ENCODE assay signal across 19 cellular contexts in the genomic region with DNA sequence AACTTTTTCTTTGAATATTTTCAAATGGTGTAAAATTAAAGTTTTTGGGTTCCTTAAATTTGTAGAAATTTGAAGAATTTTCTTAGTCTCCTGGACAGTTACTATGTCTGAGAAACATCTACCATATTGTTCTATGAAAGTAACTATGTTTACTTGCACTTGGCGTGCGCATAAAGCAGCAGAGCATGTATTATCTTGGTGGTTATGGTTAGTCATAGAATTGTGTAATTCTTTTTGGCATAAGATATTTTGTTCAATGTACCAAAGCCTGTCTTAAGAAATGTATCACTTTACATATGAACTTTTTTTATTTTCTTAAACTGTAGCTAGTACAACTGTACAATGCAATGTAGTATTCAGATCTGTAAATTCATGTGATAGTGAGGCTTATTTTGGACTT. TPM values are rescaled to one million over a fixed set of nuclear protein-coding genes. Genes with fewer than 3 reads are reported as not detected.
A peak's percentile ranks its signal among the peaks of the same experiment; 100 is the strongest.
DNase-seq lines count a peak whose midpoint lies in the region; ATAC-seq and TF ChIP-seq lines count a peak whose summit lies in the region.
"Had no signal": no experiment of that assay in that cellular context is flagged by ENCODE, and none has a peak within 500 bp of the region (broad histone marks: within the 10 kb centered on the region; RNA-seq: fewer than 3 reads in every experiment).

No MANE protein-coding gene starts in this region.

- CTCF ChIA-PET in AG04449 (lab: Yijun Ruan, JAX) = no interaction called here

- no peak for TF ChIP-seq CTCF in AG04449 (IDR thresholded peaks at IDR 0.05; ENCODE audit: insufficient read depth, low read length, missing control alignments)

- DNase-seq in AG04449 (ENCODE audit: low read depth, low spot score) (peak; percentile 1), HT1080 (ENCODE audit: low read depth) (peak; percentile 27), brain pericyte (ENCODE audit: low read depth, low spot score) (peak; percentile 15), glomerular visceral epithelial cell (ENCODE audit: extremely low spot score) (peak; percentile 13), C1 segment of cervical spinal cord (lab: John Stamatoyannopoulos, UW) (no peak)
- no peak for DNase-seq in stimulated activated CD4-positive, alpha-beta T cell treated with anti-CD3 and anti-CD28 coated beads, Interleukin-4, amount 100 ng/mL, for 4 hours
- DNase-seq: activated CD4-positive, alpha-beta T cell treated with anti-CD3 and anti-CD28 coated beads for 48 hours; activated T-cell treated with anti-CD3 and anti-CD28 coated beads for 4 hours; KBM-7; mesendoderm; NCI-H2081 treated with DMSO at 0.1 percent for 48 hours; NCI-H82; occipital lobe had no signal

- H3K4me3 ChIP-seq in AG04449 (ENCODE audit: low read depth, low read length) = no peak overlapping the region
- H3K4me3 ChIP-seq: esophagus muscularis mucosa, smooth muscle cell, vagina had no signal

- ATAC-seq in GM21528 (IDR thresholded peaks at IDR 0.05; ENCODE audit: low FRiP score, unreplicated experiment) (no peak), GM21786 (IDR thresholded peaks at IDR 0.05; ENCODE audit: unreplicated experiment) (no peak)

- POLR2A ChIA-PET in AG04449 (lab: Yijun Ruan, JAX) = no interaction called here

RNA-seq across cellular contexts. Expression of a gene that starts 49.2 kb away (rescaled TPM):
- 1.5 TPM in 2 replicates for total RNA-seq in HT1080 (2014; rRNA removed; shearing (Covaris generic))
- polyA plus RNA-seq in HT1080 (2015; cell fraction: cytosol; rRNA removed) = 1.9 and 2.1 TPM in 2 replicates
- 1.8 and 2.1 TPM in 2 replicates for polyA plus RNA-seq in HT1080 (2015; cell fraction: nucleus; rRNA removed)
- total RNA-seq: T-helper 2 cell treated with Interferon-gamma antibody and Interleukin-4, amounts not matched to agents 100 ng/mL and 5 ng/mL, for 36 hours had no signal

Comparison
In these comparisons a context has a peak if more than half of its experiments do, and no peak if none do; other contexts are left out.
1. DNase-seq: peak in AG04449 (single experiment), HT1080 (single experiment), brain pericyte (single experiment) and glomerular visceral epithelial cell (single experiment); none in C1 segment of cervical spinal cord (0 of 14) and stimulated activated CD4-positive, alpha-beta T cell treated with anti-CD3 and anti-CD28 coated beads, Interleukin-4, amount 100 ng/mL, for 4 hours (0 of 2).